13 cellular contexts compared by ENCODE assay signal in the genomic region with DNA sequence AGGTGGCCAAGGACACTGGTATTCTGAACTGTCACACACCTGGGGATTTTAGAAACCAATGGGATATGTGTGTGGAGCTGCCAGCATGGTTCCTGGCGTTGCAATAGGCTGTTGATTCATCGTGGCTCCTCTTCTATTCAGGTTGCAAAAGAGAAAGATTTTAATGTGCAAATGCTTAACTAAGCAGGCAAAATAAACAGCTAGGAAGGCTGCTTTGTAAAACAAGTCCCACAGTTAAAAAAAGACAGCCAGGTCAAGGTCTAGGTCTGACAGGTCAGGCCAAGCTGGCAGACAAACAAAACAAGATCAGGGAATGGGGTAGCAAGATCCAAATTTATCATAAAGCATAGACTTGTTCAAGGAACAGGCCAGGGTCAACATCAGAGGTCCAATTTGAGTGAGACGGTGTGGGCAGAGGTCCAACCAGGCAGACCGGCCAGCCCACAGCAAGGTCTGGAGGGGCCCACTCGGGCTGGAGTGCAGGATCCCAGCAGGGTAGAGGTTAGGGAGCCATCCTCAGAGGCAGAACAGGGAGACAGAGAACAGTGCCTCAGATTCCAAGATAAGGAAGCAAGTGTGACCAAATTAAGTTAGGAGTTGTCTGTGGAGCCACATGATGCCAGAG. TPM values are rescaled to one million over a fixed set of nuclear protein-coding genes. Genes with fewer than 3 reads are reported as not detected.
DNase-seq lines count a peak whose midpoint lies in the region; ATAC-seq and TF ChIP-seq lines count a peak whose summit lies in the region.
"Had no signal": no experiment of that assay in that cellular context is flagged by ENCODE, and none has a peak within 500 bp of the region (broad histone marks: within the 10 kb centered on the region; RNA-seq: fewer than 3 reads in every experiment).

No MANE protein-coding gene starts in this region.

- WGBS in SK-N-SH (ENCODE audit: low lambda C conversion rate): 75% methylated on average over 5 of the region's 5 CpGs
- WGBS in ovary, 3 donors: 29 to 47% (median 33%) methylated on average over 5 of the region's 5 CpGs

- no peaks in the 10 kb centered on the region for H3K9me3 ChIP-seq in SK-N-SH
- H3K9me3 ChIP-seq in ovary: no peaks in the 10 kb centered on the region
- no peaks in the 10 kb centered on the region for H3K9me3 ChIP-seq in tibial artery
- H3K9me3 ChIP-seq: HAP-1 had no signal

- H3K4me1 Mint-ChIP-seq in mesothelial cell of epicardium: peaks cover 3% of the 10 kb centered on the region
- H3K4me1 Mint-ChIP-seq: B cell; CD4-positive, alpha-beta memory T cell had no signal

- H3K79me2 ChIP-seq in SK-N-SH (ENCODE audit: insufficient read depth): no peaks in the 10 kb centered on the region

- H3K27me3 ChIP-seq in SK-N-SH (ENCODE audit: insufficient read depth): no peaks in the 10 kb centered on the region
- H3K27me3 ChIP-seq in ovary: no peaks in the 10 kb centered on the region
- no peaks in the 10 kb centered on the region for H3K27me3 ChIP-seq in tibial artery

- no peak overlapping the region for H3K4me3 Mint-ChIP-seq in mesothelial cell of epicardium
- H3K4me3 Mint-ChIP-seq: B cell; CD4-positive, alpha-beta memory T cell had no signal

- CTCF ChIA-PET in SK-N-SH (lab: Yijun Ruan, JAX): interaction anchor here (0.8 to 1.6 kb wide), 2 partner anchors 142 to 399 kb away, joined by 3 to 4 read pairs; no protein-coding TSS in a partner anchor

- no peak overlapping the region for H3K27ac ChIP-seq in SK-N-SH (ENCODE audit: low read depth in 2 of 2, low read length in 1 of 2)
- H3K27ac ChIP-seq in ovary: no peak overlapping the region
- H3K27ac ChIP-seq in tibial artery: peak overlapping the region; percentile 4 to 57

- H3K9ac ChIP-seq in SK-N-SH: no peak overlapping the region

- no peak overlapping the region for H3K4me2 ChIP-seq in SK-N-SH

- TF ChIP-seq EP300 in SK-N-SH (IDR thresholded peaks at IDR 0.05; ENCODE audit: borderline replicate concordance in 1 of 2, low read depth in 1 of 2, low read length in 1 of 2): no peak
- no peak for TF ChIP-seq EP300 in ovary (IDR thresholded peaks at IDR 0.05)

- peaks cover 7% of the 10 kb centered on the region for H3F3A ChIP-seq in SK-N-SH (replicated peaks; ENCODE audit: insufficient read depth)

- no peaks in the 10 kb centered on the region for H3K27me3 Mint-ChIP-seq in mesothelial cell of epicardium (ENCODE audit: low read depth)

- POLR2A ChIA-PET in SK-N-SH (lab: Yijun Ruan, JAX): interaction anchor here (0.6 kb wide), 1 partner anchor 48 kb away, joined by 6 read pairs; no protein-coding TSS in a partner anchor

- H3K27ac Mint-ChIP-seq in mesothelial cell of epicardium: no peak overlapping the region
- H3K27ac Mint-ChIP-seq: B cell; CD4-positive, alpha-beta memory T cell had no signal

- H3K9me2 ChIP-seq in SK-N-SH: no peaks in the 10 kb centered on the region

- no peak for TF ChIP-seq POLR2A in ovary (IDR thresholded peaks at IDR 0.05)

- H2AFZ ChIP-seq in SK-N-SH (ENCODE audit: low read depth): no peak overlapping the region

- TF ChIP-seq RAD21 in SK-N-SH (IDR thresholded peaks at IDR 0.05; ENCODE audit: low read length): no peak

- H3K4me1 ChIP-seq in SK-N-SH (ENCODE audit: control insufficient read depth in 1 of 2, insufficient read depth in 2 of 2, low read depth in 1 of 2, low read length in 1 of 2): peaks cover 8 to 9% of the 10 kb centered on the region in 2 experiments; a peak in 2 of 4 replicates
- H3K4me1 ChIP-seq in ovary (ENCODE audit: insufficient read depth): peaks cover 14% of the 10 kb centered on the region
- peaks cover 0 to 47% (median 18%) of the 10 kb centered on the region in 4 donors for H3K4me1 ChIP-seq in tibial artery

- DNase-seq in SK-N-SH: peak; percentile 12
- DNase-seq in left lobe of liver (ENCODE audit: low spot score): peak; percentile 81
- peak in 4 of 5 donors; percentile 17 to 59 (median 24) for DNase-seq in ovary
- DNase-seq in tibial artery: no peak
- no peak for DNase-seq in NOMO-1 treated with dmso at 0.1 percent for 144 hours (lab: John Stamatoyannopoulos, UW; ENCODE audit: unreplicated experiment)
- no peak for DNase-seq in LoVo (ENCODE audit: low spot score)
- DNase-seq in mesothelial cell of epicardium (ENCODE audit: low spot score in 2 of 2, unreplicated experiment in 2 of 2): no peak
- DNase-seq: C1 segment of cervical spinal cord; CD4-positive, alpha-beta memory T cell; DMS79 had no signal

- H3K9me3 Mint-ChIP-seq in mesothelial cell of epicardium: peaks cover 4% of the 10 kb centered on the region
- H3K9me3 Mint-ChIP-seq: CD4-positive, alpha-beta memory T cell had no signal

- H3K36me3 Mint-ChIP-seq in mesothelial cell of epicardium: no peaks in the 10 kb centered on the region
- H3K36me3 Mint-ChIP-seq: CD4-positive, alpha-beta memory T cell had no signal

- TF ChIP-seq CTCF in SK-N-SH (IDR thresholded peaks at IDR 0.05) (no peak), ovary (IDR thresholded peaks at IDR 0.05) (no peak), tibial artery (IDR thresholded peaks at IDR 0.05) (no peak), mesothelial cell of epicardium (IDR thresholded peaks at IDR 0.05; ENCODE audit: unreplicated experiment) (no peak)

- peak; percentile 73 for ATAC-seq in left lobe of liver
- no peak for ATAC-seq in GM21825 (IDR thresholded peaks at IDR 0.05; ENCODE audit: unreplicated experiment)

- no peaks in the 10 kb centered on the region for H4K20me1 ChIP-seq in SK-N-SH (ENCODE audit: insufficient read depth)

- H3K36me3 ChIP-seq in SK-N-SH (replicated peaks in 1 of 2; ENCODE audit: control insufficient read depth in 1 of 2, insufficient read depth in 2 of 2, low read length in 1 of 2) (no peaks in the 10 kb centered on the region), ovary (no peaks in the 10 kb centered on the region), tibial artery (no peaks in the 10 kb centered on the region)
- H3K36me3 ChIP-seq: HAP-1 had no signal

- H3K4me3 ChIP-seq in SK-N-SH (ENCODE audit: low read depth in 2 of 2, low read length in 1 of 2) (no peak overlapping the region), ovary (no peak overlapping the region), tibial artery (no peak overlapping the region)
- H3K4me3 ChIP-seq: HAP-1 had no signal

- intact Hi-C loops in ovary (cut with DNase I) (no loop called here), tibial artery (cut with DNase I; ENCODE audit: low total_unique reads) (no loop called here)

TF ChIP-seq in SK-N-SH, 30 proteins besides CTCF, POLR2A, EP300 and RAD21:
- TF ChIP-seq CHD2 (IDR thresholded peaks at IDR 0.05; ENCODE audit: low read length, partially characterized antibody) (no peak), ELF1 (IDR thresholded peaks at IDR 0.05) (no peak), RCOR1 (IDR thresholded peaks at IDR 0.05; ENCODE audit: low read length) (no peak), JUND (IDR thresholded peaks at IDR 0.05) (no peak), FOXJ3 (CRISPR knock-in tag; IDR thresholded peaks at IDR 0.05) (no peak), SIN3A (IDR thresholded peaks at IDR 0.05; ENCODE audit: borderline replicate concordance, low read depth, low read length) (no peak), TAF1 (IDR thresholded peaks at IDR 0.05; ENCODE audit: borderline replicate concordance, low read depth, low read length) (no peak), IRF3 (IDR thresholded peaks at IDR 0.05; ENCODE audit: low read depth, low read length) (no peak), MXI1 (IDR thresholded peaks at IDR 0.05; ENCODE audit: low read depth, low read length) (no peak), FOXM1 (IDR thresholded peaks at IDR 0.05; ENCODE audit: low read depth) (no peak), RFX5 (IDR thresholded peaks at IDR 0.05; ENCODE audit: low read length) (no peak), TCF12 (IDR thresholded peaks at IDR 0.05) (no peak), EZH2phosphoT487 (IDR thresholded peaks at IDR 0.05; ENCODE audit: borderline replicate concordance, low read depth) (no peak)
- TF ChIP-seq, protein P1, sequence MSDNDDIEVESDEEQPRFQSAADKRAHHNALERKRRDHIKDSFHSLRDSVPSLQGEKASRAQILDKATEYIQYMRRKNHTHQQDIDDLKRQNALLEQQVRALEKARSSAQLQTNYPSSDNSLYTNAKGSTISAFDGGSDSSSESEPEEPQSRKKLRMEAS (IDR thresholded peaks at IDR 0.05; ENCODE audit: low read depth): no peak
TF ChIP-seq in SK-N-SH: peak in this region for 0.

RNA-seq across cellular contexts. Expression of gene SUB1, which starts 45.6 kb away (rescaled TPM):
- polyA plus RNA-seq in SK-N-SH (2012; rRNA removed) (50.8 and 55.4 TPM in 2 replicates), ovary (100 to 1,000 TPM in 1 of 2 donors, 10 to 100 TPM in 1; 91.9 to 185 TPM)
- 77.3 and 209 TPM in 2 replicates for polyA plus RNA-seq in SK-N-SH (2012; cell fraction: cytosol; rRNA removed)
- 17.9 and 39.8 TPM in 2 replicates for polyA plus RNA-seq in SK-N-SH (2012; cell fraction: nucleus; rRNA removed)
- total RNA-seq in left lobe of liver (63.4 TPM), ovary (100 to 1,000 TPM; 112 to 180 (median 124) TPM), mesothelial cell of epicardium (199 TPM in 3 replicates)

Comparison
In these comparisons a context has a peak if more than half of its experiments do, and no peak if none do; other contexts are left out.
1. DNase-seq: peak in SK-N-SH (single experiment), left lobe of liver (single experiment) and ovary (4 of 5); none in tibial artery (0 of 2), NOMO-1 treated with dmso at 0.1 percent for 144 hours (single experiment), LoVo (single experiment) and mesothelial cell of epicardium (0 of 2).
2. H3K27ac ChIP-seq: peak in tibial artery (2 of 2); none in SK-N-SH (0 of 2) and ovary (0 of 2).